In the genomic region with DNA sequence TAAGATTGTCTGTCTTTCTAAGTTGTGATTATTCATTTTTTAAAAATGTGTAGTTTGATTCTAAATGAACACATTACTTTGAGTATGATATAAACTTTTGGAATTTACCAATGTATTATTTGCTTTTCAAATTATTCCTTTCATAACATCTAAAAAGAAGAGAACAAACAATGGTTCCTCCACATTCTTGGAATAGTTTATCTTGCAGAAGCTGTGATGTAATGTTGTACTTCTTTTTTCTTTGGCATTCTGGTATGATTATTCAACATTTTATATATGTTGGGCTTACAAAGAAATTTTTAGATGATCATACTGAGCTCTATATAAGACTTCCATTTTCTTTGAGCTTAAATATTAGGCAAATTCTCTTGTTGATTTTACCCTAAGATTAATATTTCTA, we compare ENCODE assay signal across 24 cellular contexts.
"Had no signal": no experiment of that assay in that cellular context is flagged by ENCODE, and none has a peak within 500 bp of the region (broad histone marks: within the 10 kb centered on the region; RNA-seq: fewer than 3 reads in every experiment).

No MANE protein-coding gene starts in this region.

- H3K4me1 ChIP-seq: left lung, lower lobe of right lung, parathyroid adenoma, right atrium auricular region, right lobe of liver, tibial nerve, uterus had no signal

- FAIRE-seq: islet of Langerhans had no signal

- H3K9me3 ChIP-seq: left lung, lower lobe of right lung, right atrium auricular region, right lobe of liver, tibial nerve, uterus had no signal

- DNase-seq: hippocampal formation; kidney; left colon; left lung; lower lobe of right lung; mammary epithelial cell; mesenchymal stem cell; naive thymus-derived CD8-positive, alpha-beta T cell; nucleus accumbens; right lobe of liver; stimulated activated CD4-positive, alpha-beta T cell treated with anti-CD3 and anti-CD28 coated beads, Interleukin-1b, Interleukin-23, amount 100 ng/mL, for 48 hours; stimulated activated CD4-positive, alpha-beta T cell treated with anti-CD3 and anti-CD28 coated beads, Interleukin-2, amount 100 ng/mL, for 48 hours; stimulated activated CD4-positive, alpha-beta T cell treated with anti-CD3 and anti-CD28 coated beads, Interleukin-4, amount 100 ng/mL, for 4 hours; stimulated activated CD8-positive, alpha-beta memory T cell treated with anti-CD3 and anti-CD28 coated beads, Interleukin-4, amount 100 ng/mL, for 48 hours; stimulated activated naive CD4-positive, alpha-beta T cell treated with Interleukin-2 at 50 U/mL for 16 hours; stimulated activated naive CD8-positive, alpha-beta T cell treated with anti-CD3 and anti-CD28 coated beads, Interleukin-15, amount 100 ng/mL, for 72 hours; substantia nigra; uterus had no signal

- H3K27ac ChIP-seq: left lung, lower lobe of right lung, parathyroid adenoma, right atrium auricular region, right lobe of liver, skin epidermis, tibial nerve, uterus had no signal

- H3K27me3 ChIP-seq: left lung, right atrium auricular region, right lobe of liver, tibial nerve, uterus had no signal

- ATAC-seq: left colon; left lung; lower lobe of right lung; naive thymus-derived CD8-positive, alpha-beta T cell; right lobe of liver; stimulated activated memory B cell treated with anti-CD40 and anti-IgM and Interleukin-4, amounts not matched to agents 10 μg/mL and 1 μg/mL and 100 μg/mL, for 72 hours; stimulated activated naive CD8-positive, alpha-beta T cell treated with anti-CD3 and anti-CD28 coated beads, Interleukin-15, amount 100 ng/mL, for 72 hours had no signal

- H3K79me2 ChIP-seq: parathyroid adenoma had no signal

- H3K36me3 ChIP-seq: left lung, lower lobe of right lung, right atrium auricular region, right lobe of liver, tibial nerve, uterus had no signal

- H3K4me3 ChIP-seq: left lung, lower lobe of right lung, right atrium auricular region, right lobe of liver, skin epidermis, tibial nerve, uterus had no signal

- H2AFZ ChIP-seq: parathyroid adenoma had no signal

- H3K9ac ChIP-seq: parathyroid adenoma had no signal
